ENCODE assay signal across 8 cellular contexts in genomic region chr18:34870916-34871315, GRCh38.
"Had no signal": no experiment of that assay in that cellular context is flagged by ENCODE, and none has a peak within 500 bp of the region (broad histone marks: within the 10 kb centered on the region; RNA-seq: fewer than 3 reads in every experiment).

No MANE protein-coding gene starts in this region.

- ATAC-seq: body of pancreas, left lobe of liver had no signal

- H3K4me3 Mint-ChIP-seq: natural killer cell treated with Interleukin-12 subunit alpha and Interleukin-12 subunit beta and Interleukin-15 and Interleukin-18, amount 100 ng/mL, for 72 hours had no signal

- H3K27me3 ChIP-seq: body of pancreas, suprapubic skin had no signal

- H3K36me3 ChIP-seq: suprapubic skin had no signal

- H3K9me3 Mint-ChIP-seq: natural killer cell treated with Interleukin-12 subunit alpha and Interleukin-12 subunit beta and Interleukin-15 and Interleukin-18, amount 100 ng/mL, for 72 hours had no signal

- H3K4me1 ChIP-seq: body of pancreas, suprapubic skin had no signal

- H3K27ac ChIP-seq: body of pancreas, suprapubic skin had no signal

- H3K9me3 ChIP-seq: body of pancreas, suprapubic skin had no signal

- H3K36me3 Mint-ChIP-seq: natural killer cell treated with Interleukin-12 subunit alpha and Interleukin-12 subunit beta and Interleukin-15 and Interleukin-18, amount 100 ng/mL, for 72 hours had no signal

- H3K4me3 ChIP-seq: body of pancreas, suprapubic skin had no signal

- DNase-seq: activated CD4-positive, alpha-beta T cell treated with anti-CD3 and anti-CD28 coated beads for 4 hours; activated naive CD4-positive, alpha-beta T cell treated with Interleukin-2 at 50 U/mL for 16 hours; body of pancreas; stimulated activated CD4-positive, alpha-beta T cell treated with anti-CD3 and anti-CD28 coated beads, Interleukin-2, amount 100 ng/mL, for 48 hours; stimulated activated naive CD8-positive, alpha-beta T cell treated with anti-CD3 and anti-CD28 coated beads, Interleukin-15, Interleukin-2, amounts not matched to agents 100 U/mL and 50 U/mL, for 24 hours had no signal
